23 cellular contexts compared by ENCODE assay signal in the genomic region with DNA sequence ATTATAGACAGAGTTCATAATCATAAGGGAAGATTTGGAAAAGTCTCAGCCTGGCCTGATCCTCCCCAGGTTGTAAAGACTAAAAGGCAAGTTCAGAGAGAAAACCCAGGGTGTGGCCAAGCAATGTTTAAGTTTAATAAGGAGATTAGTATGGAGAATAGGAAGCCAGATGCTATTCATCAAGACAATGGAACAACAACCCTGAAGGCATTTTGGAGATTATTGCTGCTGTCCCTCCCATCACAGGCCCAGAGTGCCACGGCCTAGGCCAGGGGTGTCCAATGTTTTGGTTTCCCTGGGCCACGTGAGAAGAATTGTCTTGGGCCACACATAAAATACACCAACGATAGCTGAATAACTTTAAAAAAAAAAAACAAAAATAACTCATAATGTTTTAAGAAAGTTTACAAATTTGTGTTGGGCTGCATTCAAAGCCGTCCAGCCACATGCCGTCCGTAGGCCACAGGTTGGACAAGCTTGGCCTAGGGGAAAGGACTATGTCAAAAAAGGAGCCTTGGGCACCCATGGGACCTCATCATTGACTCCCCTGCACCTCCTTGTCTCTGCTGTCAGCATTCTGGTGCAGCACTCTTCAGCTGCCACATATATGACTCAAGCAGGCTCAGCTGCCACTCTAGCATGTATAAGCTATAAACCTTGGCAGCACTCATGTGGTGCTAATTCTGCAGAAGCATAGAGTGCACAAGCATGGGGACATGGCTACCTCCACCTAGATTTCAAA. TPM values are rescaled to one million over a fixed set of nuclear protein-coding genes. Genes with fewer than 3 reads are reported as not detected.
"Had no signal": no experiment of that assay in that cellular context is flagged by ENCODE, and none has a peak within 500 bp of the region (broad histone marks: within the 10 kb centered on the region; RNA-seq: fewer than 3 reads in every experiment).

No MANE protein-coding gene starts in this region.

- H3K27me3 ChIP-seq: breast epithelium, Peyer's patch had no signal

- H3K4me1 ChIP-seq: breast epithelium had no signal

- H3K27ac ChIP-seq: breast epithelium, Peyer's patch, RWPE1 had no signal

- DNase-seq: activated B cell treated with CpG ODN at 0.5 μM for 24 hours; activated CD4-positive, alpha-beta T cell treated with anti-CD3 and anti-CD28 coated beads for 1 hour; activated CD4-positive, alpha-beta T cell treated with anti-CD3 and anti-CD28 coated beads, Interleukin-2, amount 50 U/mL, for 1 hour; activated CD8-positive, alpha-beta memory T cell treated with anti-CD3 and anti-CD28 coated beads, Interleukin-2, amount 50 U/mL, for 4 hours; activated CD8-positive, alpha-beta T cell treated with anti-CD3 and anti-CD28 coated beads for 36 hours; activated effector memory CD4-positive, alpha-beta T cell treated with Interleukin-2 at 50 U/mL for 16 hours; activated naive CD4-positive, alpha-beta T cell; aorta; caudate nucleus; Karpas-422; NCI-H1105 treated with DMSO at 0.1 percent for 48 hours; NCI-H1436 treated with DMSO at 0.1 percent for 48 hours; NCI-H187; NCI-H2081; NCI-H446; NCI-H524; NCI-H774; Peyer's patch; SHP77; T1000 had no signal

- H3K36me3 ChIP-seq: breast epithelium had no signal

- H3K4me3 ChIP-seq: breast epithelium, K562, Peyer's patch had no signal

RNA-seq across cellular contexts. Expression of a gene that starts 20.8 kb away (rescaled TPM):
- polyA plus RNA-seq: K562 had no signal
